Comparison of ENCODE assay signal across 14 cellular contexts in the genomic region with DNA sequence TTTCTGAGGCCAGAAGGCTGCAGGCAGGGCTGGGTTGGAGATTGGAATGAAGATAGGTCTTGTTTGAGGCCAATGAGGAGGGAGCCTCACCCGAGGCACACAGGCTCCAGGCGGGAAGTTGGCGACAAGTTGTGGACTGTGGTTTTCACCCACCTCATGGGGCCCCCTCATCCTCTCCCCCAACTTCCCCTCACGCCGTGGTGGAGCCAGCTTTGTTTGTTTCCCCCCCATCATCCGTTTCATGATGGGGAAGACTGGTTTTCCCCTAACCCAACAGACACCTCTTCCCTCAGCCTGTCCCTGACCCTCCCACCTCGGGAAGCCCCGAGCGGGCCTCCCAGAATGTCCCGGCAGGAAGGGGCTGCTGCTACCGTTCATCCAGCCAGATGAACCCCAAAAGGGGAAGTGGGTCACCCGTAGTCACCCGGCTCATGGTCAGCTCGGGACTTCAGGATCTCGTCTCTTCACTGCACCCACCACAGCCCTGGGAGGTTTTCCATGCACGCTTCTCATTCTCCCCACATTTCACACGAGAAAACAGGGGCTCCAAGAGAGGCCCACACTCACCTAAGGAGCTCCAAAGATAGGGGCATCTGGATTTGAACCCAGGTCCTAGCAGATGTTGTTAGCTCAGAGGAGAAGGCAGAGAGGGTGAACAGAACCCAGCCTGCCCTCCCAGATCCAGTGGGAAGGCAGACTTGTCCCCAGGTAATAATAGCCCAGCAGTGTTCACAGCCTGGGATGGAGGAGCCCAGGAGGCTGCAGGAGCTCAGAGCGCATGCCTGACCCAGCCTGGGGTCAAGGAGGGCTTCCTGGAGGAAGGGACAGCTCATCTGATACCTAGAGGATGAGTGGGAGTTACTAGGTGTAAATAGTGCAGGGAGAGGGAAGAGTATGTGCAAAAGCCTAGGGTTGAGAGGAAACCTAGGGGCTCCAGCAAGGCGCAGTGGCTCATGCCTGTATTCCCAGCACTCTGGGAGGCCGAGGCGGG. TPM values are rescaled to one million over a fixed set of nuclear protein-coding genes. Genes with fewer than 3 reads are reported as not detected.
A peak's percentile ranks its signal among the peaks of the same experiment; 100 is the strongest.
DNase-seq lines count a peak whose midpoint lies in the region; ATAC-seq lines count a peak whose summit lies in the region.
"Had no signal": no experiment of that assay in that cellular context is flagged by ENCODE, and none has a peak within 500 bp of the region (broad histone marks: within the 10 kb centered on the region; RNA-seq: fewer than 3 reads in every experiment).

No MANE protein-coding gene starts in this region.

- DNase-seq in activated CD4-positive, alpha-beta memory T cell treated with anti-CD3 and anti-CD28 coated beads for 36 hours, result peak; percentile 28
- DNase-seq in activated CD4-positive, alpha-beta memory T cell treated with anti-CD3 and anti-CD28 coated beads, Interleukin-2, amount 10 ng/mL, durations not matched to agents 7 days and 5 days, result no peak
- peak; percentile 53 for DNase-seq in NOMO-1 treated with dmso at 0.1 percent for 144 hours (lab: John Stamatoyannopoulos, UW; ENCODE audit: unreplicated experiment)
- DNase-seq in dermis microvascular lymphatic vessel endothelial cell (ENCODE audit: low read depth in 2 of 2), result peak; percentile 18 to 79
- peak; percentile 42 for DNase-seq in stimulated activated naive CD8-positive, alpha-beta T cell treated with anti-CD3 and anti-CD28 coated beads, Interleukin-15, Interleukin-2, amounts not matched to agents 100 U/mL and 50 U/mL, for 24 hours
- DNase-seq in HUDEP-2 (lab: John Stamatoyannopoulos, UW; ENCODE audit: unreplicated experiment in 76 of 76), result no peak
- DNase-seq: activated B cell treated with CpG ODN at 0.5 μM for 24 hours; activated gamma-delta T cell treated with Interleukin-2 at 50 U/mL for 16 hours; nephron progenitor cell; stimulated activated CD4-positive, alpha-beta T cell treated with anti-CD3 and anti-CD28 coated beads, Interleukin-2, amount 100 ng/mL, for 48 hours had no signal

- H3K4me3 Mint-ChIP-seq in activated CD4-positive, alpha-beta memory T cell treated with anti-CD3 and anti-CD28 coated beads for 36 hours, result no peak overlapping the region
- no peak overlapping the region for H3K4me3 Mint-ChIP-seq in activated CD4-positive, alpha-beta memory T cell treated with anti-CD3 and anti-CD28 coated beads, Interleukin-2, amount 10 ng/mL, durations not matched to agents 7 days and 5 days
- H3K4me3 Mint-ChIP-seq: activated B cell treated with CpG ODN at 0.5 μM for 24 hours, nephron progenitor cell had no signal

- H3K27ac Mint-ChIP-seq in activated CD4-positive, alpha-beta memory T cell treated with anti-CD3 and anti-CD28 coated beads for 36 hours, result no peak overlapping the region
- no peak overlapping the region for H3K27ac Mint-ChIP-seq in activated CD4-positive, alpha-beta memory T cell treated with anti-CD3 and anti-CD28 coated beads, Interleukin-2, amount 10 ng/mL, durations not matched to agents 7 days and 5 days
- H3K27ac Mint-ChIP-seq: activated B cell treated with CpG ODN at 0.5 μM for 24 hours, nephron progenitor cell had no signal

- ATAC-seq in stimulated activated naive CD8-positive, alpha-beta T cell treated with anti-CD3 and anti-CD28 coated beads, Interleukin-15, Interleukin-2, amounts not matched to agents 100 U/mL and 50 U/mL, for 24 hours, result peak; percentile 32
- ATAC-seq in HG03159 (IDR thresholded peaks at IDR 0.05; ENCODE audit: unreplicated experiment) (no peak), HG02588 (IDR thresholded peaks at IDR 0.05; ENCODE audit: unreplicated experiment) (no peak)

- H3K36me3 Mint-ChIP-seq in activated CD4-positive, alpha-beta memory T cell treated with anti-CD3 and anti-CD28 coated beads for 36 hours, result no peaks in the 10 kb centered on the region
- no peaks in the 10 kb centered on the region for H3K36me3 Mint-ChIP-seq in activated CD4-positive, alpha-beta memory T cell treated with anti-CD3 and anti-CD28 coated beads, Interleukin-2, amount 10 ng/mL, durations not matched to agents 7 days and 5 days (ENCODE audit: low read depth)

- CTCF ChIA-PET in activated CD4-positive, alpha-beta memory T cell treated with anti-CD3 and anti-CD28 coated beads for 36 hours (lab: Charles Lee), result interaction anchor here (1.7 to 7.1 kb wide), 13 partner anchors 9 to 124 kb away, joined by 3 to 434 read pairs (median 19); partner anchors contain the start of genes CBLC and NECTIN2
- CTCF ChIA-PET in activated CD4-positive, alpha-beta memory T cell treated with anti-CD3 and anti-CD28 coated beads, Interleukin-2, amount 10 ng/mL, durations not matched to agents 7 days and 5 days (lab: Charles Lee), result interaction anchor here (1.0 to 10.1 kb wide), 13 partner anchors 11 to 151 kb away, joined by 3 to 336 read pairs (median 17); partner anchors contain the start of gene NECTIN2

- intact Hi-C loops in activated CD4-positive, alpha-beta memory T cell treated with anti-CD3 and anti-CD28 coated beads for 36 hours (cut with micrococcal nuclease), result no loop called here

- H3K27me3 Mint-ChIP-seq in activated CD4-positive, alpha-beta memory T cell treated with anti-CD3 and anti-CD28 coated beads for 36 hours, result peaks cover 2% of the 10 kb centered on the region
- H3K27me3 Mint-ChIP-seq in activated CD4-positive, alpha-beta memory T cell treated with anti-CD3 and anti-CD28 coated beads, Interleukin-2, amount 10 ng/mL, durations not matched to agents 7 days and 5 days, result no peaks in the 10 kb centered on the region

- no peaks in the 10 kb centered on the region for H3K9me3 Mint-ChIP-seq in activated CD4-positive, alpha-beta memory T cell treated with anti-CD3 and anti-CD28 coated beads for 36 hours
- no peaks in the 10 kb centered on the region for H3K9me3 Mint-ChIP-seq in activated CD4-positive, alpha-beta memory T cell treated with anti-CD3 and anti-CD28 coated beads, Interleukin-2, amount 10 ng/mL, durations not matched to agents 7 days and 5 days
- H3K9me3 Mint-ChIP-seq: activated B cell treated with CpG ODN at 0.5 μM for 24 hours, nephron progenitor cell had no signal

- POLR2A ChIA-PET in activated CD4-positive, alpha-beta memory T cell treated with anti-CD3 and anti-CD28 coated beads for 36 hours (lab: Charles Lee), result no interaction called here
- POLR2A ChIA-PET in activated CD4-positive, alpha-beta memory T cell treated with anti-CD3 and anti-CD28 coated beads, Interleukin-2, amount 10 ng/mL, durations not matched to agents 7 days and 5 days (lab: Charles Lee), result interaction anchor here (0.5 to 5.2 kb wide), 5 partner anchors 16 to 475 kb away, joined by 3 to 84 read pairs (median 4); no protein-coding TSS in a partner anchor

- H3K4me1 Mint-ChIP-seq in activated CD4-positive, alpha-beta memory T cell treated with anti-CD3 and anti-CD28 coated beads for 36 hours (ENCODE audit: low read depth), result peaks cover 26% of the 10 kb centered on the region
- peaks cover 46% of the 10 kb centered on the region for H3K4me1 Mint-ChIP-seq in activated CD4-positive, alpha-beta memory T cell treated with anti-CD3 and anti-CD28 coated beads, Interleukin-2, amount 10 ng/mL, durations not matched to agents 7 days and 5 days

RNA-seq across cellular contexts. Expression of gene CEACAM16, which starts 23.5 kb away (rescaled TPM):
- total RNA-seq in activated CD4-positive, alpha-beta memory T cell treated with anti-CD3 and anti-CD28 coated beads for 36 hours, result not detected
- total RNA-seq in activated CD4-positive, alpha-beta memory T cell treated with anti-CD3 and anti-CD28 coated beads, Interleukin-2, amount 10 ng/mL, durations not matched to agents 7 days and 5 days, result not detected
- not detected in 2 replicates for total RNA-seq in dermis microvascular lymphatic vessel endothelial cell
- total RNA-seq: activated B cell treated with CpG ODN at 0.5 μM for 24 hours, LHCN-M2, tibial nerve had no signal

RNA-seq across cellular contexts. Expression of gene BCL3, which starts 26.1 kb away (rescaled TPM):
- 10 to 100 TPM; 75.0 to 79.6 TPM for total RNA-seq in activated CD4-positive, alpha-beta memory T cell treated with anti-CD3 and anti-CD28 coated beads for 36 hours
- 10 to 100 TPM; 63.4 to 66.6 TPM for total RNA-seq in activated CD4-positive, alpha-beta memory T cell treated with anti-CD3 and anti-CD28 coated beads, Interleukin-2, amount 10 ng/mL, durations not matched to agents 7 days and 5 days
- total RNA-seq in dermis microvascular lymphatic vessel endothelial cell, result 1.4 and 3.8 TPM in 2 replicates

RNA-seq across cellular contexts. Expression of gene CEACAM19, which starts 51.1 kb away (rescaled TPM):
- total RNA-seq in activated CD4-positive, alpha-beta memory T cell treated with anti-CD3 and anti-CD28 coated beads for 36 hours, result under 1 TPM; 0.31 to 0.57 TPM
- under 1 TPM in 1 of 2 experiments, not detected in 1; 0.30 TPM for total RNA-seq in activated CD4-positive, alpha-beta memory T cell treated with anti-CD3 and anti-CD28 coated beads, Interleukin-2, amount 10 ng/mL, durations not matched to agents 7 days and 5 days
- total RNA-seq in dermis microvascular lymphatic vessel endothelial cell, result 0.51 and 1.1 TPM in 2 replicates
- total RNA-seq: activated B cell treated with CpG ODN at 0.5 μM for 24 hours had no signal

RNA-seq across cellular contexts. Expression of gene CBLC, which starts 55.3 kb away (rescaled TPM):
- total RNA-seq in activated CD4-positive, alpha-beta memory T cell treated with anti-CD3 and anti-CD28 coated beads for 36 hours, result not detected
- total RNA-seq in activated CD4-positive, alpha-beta memory T cell treated with anti-CD3 and anti-CD28 coated beads, Interleukin-2, amount 10 ng/mL, durations not matched to agents 7 days and 5 days, result not detected
- 0.13 TPM in 1 of 2 replicates, not detected in the other for total RNA-seq in dermis microvascular lymphatic vessel endothelial cell
- total RNA-seq: activated B cell treated with CpG ODN at 0.5 μM for 24 hours, LHCN-M2, tibial nerve had no signal

Comparison
In these comparisons a context has a peak if more than half of its experiments do, and no peak if none do; other contexts are left out.
1. DNase-seq: peak in activated CD4-positive, alpha-beta memory T cell treated with anti-CD3 and anti-CD28 coated beads for 36 hours (single experiment), NOMO-1 treated with dmso at 0.1 percent for 144 hours (single experiment), dermis microvascular lymphatic vessel endothelial cell (2 of 2) and stimulated activated naive CD8-positive, alpha-beta T cell treated with anti-CD3 and anti-CD28 coated beads, Interleukin-15, Interleukin-2, amounts not matched to agents 100 U/mL and 50 U/mL, for 24 hours (single experiment); none in activated CD4-positive, alpha-beta memory T cell treated with anti-CD3 and anti-CD28 coated beads, Interleukin-2, amount 10 ng/mL, durations not matched to agents 7 days and 5 days (single experiment) and HUDEP-2 (0 of 76).
2. RNA of gene BCL3, which starts 26.1 kb away (total RNA-seq): 75.0 to 79.6 TPM in activated CD4-positive, alpha-beta memory T cell treated with anti-CD3 and anti-CD28 coated beads for 36 hours and 63.4 to 66.6 TPM in activated CD4-positive, alpha-beta memory T cell treated with anti-CD3 and anti-CD28 coated beads, Interleukin-2, amount 10 ng/mL, durations not matched to agents 7 days and 5 days; 1.4 to 3.8 TPM in dermis microvascular lymphatic vessel endothelial cell; every median in the first group is over 10 times any median in the second.